ENCODE assay signal across 12 cellular contexts in genomic region chr5:112907166-112907611, GRCh38. TPM values are rescaled to one million over a fixed set of nuclear protein-coding genes. Genes with fewer than 3 reads are reported as not detected.
DNase-seq lines count a peak whose midpoint lies in the region; ATAC-seq and TF ChIP-seq lines count a peak whose summit lies in the region.
"Had no signal": no experiment of that assay in that cellular context is flagged by ENCODE, and none has a peak within 500 bp of the region (broad histone marks: within the 10 kb centered on the region; RNA-seq: fewer than 3 reads in every experiment).

No MANE protein-coding gene starts in this region.

- no peak overlapping the region for H4K8ac ChIP-seq in trophoblast cell (ENCODE audit: low read depth, low read length)

- H3K9me3 Mint-ChIP-seq in T-helper 2 cell treated with Interferon-gamma antibody and Interleukin-4, amounts not matched to agents 5 μg/mL and 100 μg/mL, for 36 hours = no peaks in the 10 kb centered on the region

- H2BK5ac ChIP-seq in trophoblast cell (ENCODE audit: low read depth, low read length, poor library complexity) = no peak overlapping the region

- no CpG with 5 or more reads among the region's 4 CpGs for WGBS in trophoblast cell (ENCODE audit: extremely low coverage, insufficient coverage, insufficient read length)

- H3K27me3 Mint-ChIP-seq in T-helper 2 cell treated with Interferon-gamma antibody and Interleukin-4, amounts not matched to agents 5 μg/mL and 100 μg/mL, for 36 hours (ENCODE audit: low read depth) = no peaks in the 10 kb centered on the region

- H2BK12ac ChIP-seq in trophoblast cell (ENCODE audit: low read length) = no peak overlapping the region

- no peak overlapping the region for H3K9ac ChIP-seq in trophoblast cell (ENCODE audit: low read length)

- no peak overlapping the region for H3K4me3 Mint-ChIP-seq in T-helper 2 cell treated with Interferon-gamma antibody and Interleukin-4, amounts not matched to agents 5 μg/mL and 100 μg/mL, for 36 hours

- H3K23ac ChIP-seq in trophoblast cell (ENCODE audit: low read length) = peak overlapping the region; percentile 25

- in situ Hi-C loops in ACHN (cut with HindIII; ENCODE audit: low pct_ligation_motif_present, low pct_unique_long_range_greater_than_20kb, low sequenced_read_pairs) = no loop called here

- H3K4me1 Mint-ChIP-seq in T-helper 2 cell treated with Interferon-gamma antibody and Interleukin-4, amounts not matched to agents 5 μg/mL and 100 μg/mL, for 36 hours (ENCODE audit: low read depth) = peaks cover 15% of the 10 kb centered on the region

- H3K18ac ChIP-seq in trophoblast cell (ENCODE audit: low read length) = no peak overlapping the region

- H2BK120ac ChIP-seq in trophoblast cell (ENCODE audit: insufficient read depth, low read length, poor library complexity) = no peak overlapping the region

- no peaks in the 10 kb centered on the region for H3K9me3 ChIP-seq in trophoblast cell (ENCODE audit: insufficient read depth, low read depth, low read length)
- H3K9me3 ChIP-seq: testis had no signal

- H3K27ac ChIP-seq in dorsolateral prefrontal cortex (peak overlapping the region in 49 of 59 donors; percentile 0 to 78 (median 47)), trophoblast cell (ENCODE audit: low read depth, low read length) (no peak overlapping the region)
- H3K27ac ChIP-seq: testis had no signal

- H4K12ac ChIP-seq in trophoblast cell (ENCODE audit: low read depth, low read length) = no peak overlapping the region

- no peaks in the 10 kb centered on the region for H3K27me3 ChIP-seq in dorsolateral prefrontal cortex
- no peaks in the 10 kb centered on the region for H3K27me3 ChIP-seq in trophoblast cell (ENCODE audit: insufficient read depth, low read length)
- H3K27me3 ChIP-seq: testis had no signal

- H3K4ac ChIP-seq in trophoblast cell (ENCODE audit: low read depth, low read length) = no peak overlapping the region

- H3K36me3 ChIP-seq in trophoblast cell (ENCODE audit: control insufficient read depth in 1 of 2, insufficient read depth in 2 of 2, low read length in 2 of 2) = peaks cover 9 to 22% of the 10 kb centered on the region in 2 experiments

- no peak for DNase-seq in T-helper 2 cell treated with Interferon-gamma antibody and Interleukin-4, amounts not matched to agents 5 μg/mL and 100 μg/mL, for 36 hours (ENCODE audit: low spot score)
- no peak for DNase-seq in T-helper 2 cell
- DNase-seq in dorsolateral prefrontal cortex = peak in 8 of 10 donors; percentile 21 to 63 (median 52)
- DNase-seq in trophoblast cell = no peak
- no peak for DNase-seq in D341Med (ENCODE audit: low spot score)
- no peak for DNase-seq in stimulated activated CD4-positive, alpha-beta T cell treated with anti-CD3 and anti-CD28 coated beads, Interleukin-4, amount 100 ng/mL, for 4 hours
- no peak for DNase-seq in ACHN
- DNase-seq: NCI-H187 treated with DMSO at 0.1 percent for 48 hours, T-helper 1 cell, testis had no signal

- H3K79me1 ChIP-seq in trophoblast cell (ENCODE audit: low read length) = no peaks in the 10 kb centered on the region

- no peaks in the 10 kb centered on the region for H3K4me1 ChIP-seq in trophoblast cell (ENCODE audit: control insufficient read depth in 1 of 2, insufficient read depth in 2 of 2, low read length in 2 of 2)
- H3K4me1 ChIP-seq: testis had no signal

- no peak overlapping the region for H2AK5ac ChIP-seq in trophoblast cell (ENCODE audit: low read length)

- no peak overlapping the region for H3K14ac ChIP-seq in trophoblast cell (ENCODE audit: low read length)

- H3K4me3 ChIP-seq in dorsolateral prefrontal cortex = peak overlapping the region in 1 of 59 donors; percentile 5
- H3K4me3 ChIP-seq in trophoblast cell (ENCODE audit: low read depth, low read length) = no peak overlapping the region
- H3K4me3 ChIP-seq: lung, testis had no signal

- no peak overlapping the region for H4K91ac ChIP-seq in trophoblast cell (ENCODE audit: low read depth, low read length)

- peak overlapping the region; percentile 46 for H3K27ac Mint-ChIP-seq in T-helper 2 cell treated with Interferon-gamma antibody and Interleukin-4, amounts not matched to agents 5 μg/mL and 100 μg/mL, for 36 hours

- TF ChIP-seq CTCF in dorsolateral prefrontal cortex (IDR thresholded peaks at IDR 0.05 in 54 of 56, conservative IDR thresholded peaks at IDR 0.05 in 2 of 56; ENCODE audit: low read depth in 1 of 56, partially characterized antibody in 56 of 56) = no peak

- H3K4me2 ChIP-seq in trophoblast cell (ENCODE audit: low read length) = no peak overlapping the region

- intact Hi-C loops in dorsolateral prefrontal cortex (cut with DNase I) = no loop called here

- peaks cover 46% of the 10 kb centered on the region for H3K36me3 Mint-ChIP-seq in T-helper 2 cell treated with Interferon-gamma antibody and Interleukin-4, amounts not matched to agents 5 μg/mL and 100 μg/mL, for 36 hours (ENCODE audit: low read depth)

- H3K79me2 ChIP-seq in trophoblast cell (ENCODE audit: control insufficient read depth, insufficient read depth, low read length, poor library complexity) = no peaks in the 10 kb centered on the region

- ATAC-seq in HG02885 (IDR thresholded peaks at IDR 0.05; ENCODE audit: poor library complexity, unreplicated experiment) = peak; percentile 70

- no peak overlapping the region for H2AFZ ChIP-seq in trophoblast cell (ENCODE audit: insufficient read depth, low read length, poor library complexity)

RNA-seq across cellular contexts. Expression of gene REEP5, which starts 14.8 kb away (rescaled TPM):
- total RNA-seq in dorsolateral prefrontal cortex = 100 to 1,000 TPM in 119 of 120 experiments, 10 to 100 TPM in 1; 87.5 to 287 (median 217) TPM
- 69.4 and 75.4 TPM in 2 replicates for polyA plus RNA-seq in trophoblast cell (2013)

RNA-seq across cellular contexts. Expression of gene SRP19, which starts 46.1 kb away (rescaled TPM):
- 10 to 100 TPM; 17.9 to 55.3 (median 37.1) TPM for total RNA-seq in dorsolateral prefrontal cortex
- polyA plus RNA-seq in trophoblast cell (2013) = 123 and 133 TPM in 2 replicates

Comparison
In these comparisons a context has a peak if more than half of its experiments do, and no peak if none do; other contexts are left out.
1. DNase-seq: peak in dorsolateral prefrontal cortex (8 of 10); none in T-helper 2 cell treated with Interferon-gamma antibody and Interleukin-4, amounts not matched to agents 5 μg/mL and 100 μg/mL, for 36 hours (single experiment), T-helper 2 cell (0 of 5), trophoblast cell (0 of 2), D341Med (single experiment), stimulated activated CD4-positive, alpha-beta T cell treated with anti-CD3 and anti-CD28 coated beads, Interleukin-4, amount 100 ng/mL, for 4 hours (0 of 2) and ACHN (single experiment).